Comparison of ENCODE assay signal across 14 cellular contexts in the genomic region with DNA sequence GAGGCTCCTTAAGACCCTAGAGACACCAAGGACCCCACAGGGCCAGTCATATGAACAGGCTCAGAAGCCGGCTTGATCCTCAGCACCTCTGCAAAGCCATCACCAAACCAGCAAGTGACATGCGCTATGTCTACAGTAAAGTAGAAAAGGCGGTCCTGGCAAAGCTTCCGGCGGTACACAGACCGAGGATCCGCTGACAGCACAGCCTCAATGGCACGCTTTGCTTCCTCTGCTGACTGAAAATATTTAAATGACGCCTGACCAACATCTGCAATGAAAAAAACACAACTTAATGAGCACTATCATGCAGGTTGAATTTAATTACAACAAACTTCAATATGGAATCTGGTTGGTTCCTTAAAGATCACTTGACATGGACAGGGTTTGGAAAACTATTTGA. TPM values are rescaled to one million over a fixed set of nuclear protein-coding genes. Genes with fewer than 3 reads are reported as not detected.
DNase-seq lines count a peak whose midpoint lies in the region; ATAC-seq and TF ChIP-seq lines count a peak whose summit lies in the region.
"Had no signal": no experiment of that assay in that cellular context is flagged by ENCODE, and none has a peak within 500 bp of the region (broad histone marks: within the 10 kb centered on the region; RNA-seq: fewer than 3 reads in every experiment).

No MANE protein-coding gene starts in this region.

- peaks cover 54 to 92% (median 72%) of the 10 kb centered on the region in 4 donors for H3K4me1 Mint-ChIP-seq in CD4-positive, alpha-beta memory T cell
- H3K4me1 Mint-ChIP-seq in activated naive CD4-positive, alpha-beta T cell treated with anti-CD3 and anti-CD28 coated beads for 36 hours (ENCODE audit: low read depth) = peaks cover 77% of the 10 kb centered on the region
- H3K4me1 Mint-ChIP-seq in natural killer cell treated with Interleukin-12 subunit alpha and Interleukin-12 subunit beta and Interleukin-15 and Interleukin-18, amount 100 ng/mL, for 72 hours (ENCODE audit: low read depth in 2 of 2) = peaks cover 32 to 44% of the 10 kb centered on the region in 2 donors

- H3K27me3 ChIP-seq in CD4-positive, alpha-beta memory T cell (ENCODE audit: insufficient read depth, low read length) = no peaks in the 10 kb centered on the region
- no peaks in the 10 kb centered on the region for H3K27me3 ChIP-seq in PC-3 (ENCODE audit: low read length)
- H3K27me3 ChIP-seq: stomach had no signal

- no peak for TF ChIP-seq CTCF in PC-3 (conservative IDR thresholded peaks at IDR 0.05; ENCODE audit: low read depth, low read length)

- H3F3A ChIP-seq in PC-3 (ENCODE audit: low read length, unreplicated experiment) = no peaks in the 10 kb centered on the region

- H3K36me3 ChIP-seq in CD4-positive, alpha-beta memory T cell (ENCODE audit: insufficient read depth, low read length) = peaks cover 6% of the 10 kb centered on the region
- H3K36me3 ChIP-seq in PC-3 (ENCODE audit: low read depth, low read length) = no peaks in the 10 kb centered on the region

- CTCF ChIA-PET in CD4-positive, alpha-beta memory T cell (lab: Charles Lee; ENCODE audit: partially characterized antibody) = interaction anchor here (0.9 to 11.2 kb wide), 4 partner anchors 9 to 359 kb away, joined by 3 to 312 read pairs (median 87); partner anchors contain the start of gene TRMO
- CTCF ChIA-PET in activated naive CD4-positive, alpha-beta T cell treated with anti-CD3 and anti-CD28 coated beads for 36 hours (lab: Charles Lee) = interaction anchor here (0.6 to 12.9 kb wide), 5 partner anchors 9 to 361 kb away, joined by 3 to 170 read pairs (median 6); partner anchors contain the start of gene TRMO
- CTCF ChIA-PET in PC-3 (lab: Charles Lee) = no interaction called here

- peak overlapping the region; percentile 90 to 98 (median 97) for H3K27ac Mint-ChIP-seq in CD4-positive, alpha-beta memory T cell
- H3K27ac Mint-ChIP-seq in activated naive CD4-positive, alpha-beta T cell treated with anti-CD3 and anti-CD28 coated beads for 36 hours = peak overlapping the region; percentile 83
- peak overlapping the region; percentile 85 to 86 for H3K27ac Mint-ChIP-seq in natural killer cell treated with Interleukin-12 subunit alpha and Interleukin-12 subunit beta and Interleukin-15 and Interleukin-18, amount 100 ng/mL, for 72 hours

- ATAC-seq in natural killer cell treated with Interleukin-12 subunit alpha and Interleukin-12 subunit beta and Interleukin-15 and Interleukin-18, amount 100 ng/mL, for 72 hours = no peak
- ATAC-seq in HG02840 (IDR thresholded peaks at IDR 0.05; ENCODE audit: low FRiP score, unreplicated experiment) = no peak
- no peak for ATAC-seq in PC-3

- no TSS peak for BruUV-seq in PC-3 (replicated peaks; lab: Mats Ljungman, UMichigan)

- no peaks in the 10 kb centered on the region for H3K27me3 Mint-ChIP-seq in CD4-positive, alpha-beta memory T cell
- H3K27me3 Mint-ChIP-seq in activated naive CD4-positive, alpha-beta T cell treated with anti-CD3 and anti-CD28 coated beads for 36 hours (ENCODE audit: low read depth) = no peaks in the 10 kb centered on the region
- H3K27me3 Mint-ChIP-seq in natural killer cell treated with Interleukin-12 subunit alpha and Interleukin-12 subunit beta and Interleukin-15 and Interleukin-18, amount 100 ng/mL, for 72 hours = no peaks in the 10 kb centered on the region

- no peak overlapping the region for H3K4me2 ChIP-seq in PC-3 (ENCODE audit: low read length)

- no peaks in the 10 kb centered on the region for H3K9me3 ChIP-seq in CD4-positive, alpha-beta memory T cell (ENCODE audit: control insufficient read depth in 1 of 2, low read length in 2 of 2)
- no peaks in the 10 kb centered on the region for H3K9me3 ChIP-seq in PC-3 (ENCODE audit: low read length)
- H3K9me3 ChIP-seq: stomach had no signal

- intact Hi-C loops in CD4-positive, alpha-beta memory T cell (cut with micrococcal nuclease) = loop anchor here (1.0 to 5.0 kb wide), 4 partner anchors 18 to 353 kb away; partner anchors contain the start of genes NCBP1, TBC1D2, TRMO and TSTD2
- intact Hi-C loops in activated naive CD4-positive, alpha-beta T cell treated with anti-CD3 and anti-CD28 coated beads for 36 hours (cut with micrococcal nuclease) = loop anchor here (2.0 to 5.0 kb wide), 4 partner anchors 47 to 353 kb away; partner anchors contain the start of genes NCBP1, TBC1D2 and TSTD2
- intact Hi-C loops in PC-3 (cut with micrococcal nuclease) = no loop called here

- H2AFZ ChIP-seq in PC-3 (ENCODE audit: low read length) = no peak overlapping the region

- no peak overlapping the region for H3K9ac ChIP-seq in PC-3 (ENCODE audit: low read length)

- DNase-seq in CD4-positive, alpha-beta memory T cell = peak; percentile 62 to 82 (median 70)
- peak; percentile 65 for DNase-seq in activated CD4-positive, alpha-beta T cell treated with anti-CD3 and anti-CD28 coated beads for 48 hours
- peak; percentile 80 for DNase-seq in activated naive CD4-positive, alpha-beta T cell treated with anti-CD3 and anti-CD28 coated beads for 36 hours
- no peak for DNase-seq in natural killer cell treated with Interleukin-12 subunit alpha and Interleukin-12 subunit beta and Interleukin-15 and Interleukin-18, amount 100 ng/mL, for 72 hours (ENCODE audit: low spot score)
- DNase-seq in cerebellum (ENCODE audit: low spot score) = no peak
- DNase-seq in NCI-H82 treated with DMSO at 0.1 percent for 48 hours (lab: John Stamatoyannopoulos, UW; ENCODE audit: unreplicated experiment) = no peak
- DNase-seq in PC-3 = no peak
- DNase-seq: mesenchymal stem cell, NCI-H1105 treated with DMSO at 0.1 percent for 48 hours, NCI-H526, stomach had no signal

- no peaks in the 10 kb centered on the region for H3K79me2 ChIP-seq in PC-3 (ENCODE audit: low read length)

- H4K20me1 ChIP-seq in PC-3 (ENCODE audit: low read length) = no peaks in the 10 kb centered on the region

- H3K36me3 Mint-ChIP-seq in CD4-positive, alpha-beta memory T cell = peaks cover 17 to 33% of the 10 kb centered on the region in 2 donors
- H3K36me3 Mint-ChIP-seq in activated naive CD4-positive, alpha-beta T cell treated with anti-CD3 and anti-CD28 coated beads for 36 hours (ENCODE audit: low read depth) = peaks cover 15% of the 10 kb centered on the region
- peaks cover 5% of the 10 kb centered on the region for H3K36me3 Mint-ChIP-seq in natural killer cell treated with Interleukin-12 subunit alpha and Interleukin-12 subunit beta and Interleukin-15 and Interleukin-18, amount 100 ng/mL, for 72 hours

- peak overlapping the region; percentile 32 to 42 for H3K4me3 ChIP-seq in CD4-positive, alpha-beta memory T cell (ENCODE audit: low read length in 2 of 2)
- H3K4me3 ChIP-seq in PC-3 (ENCODE audit: low read length) = no peak overlapping the region
- H3K4me3 ChIP-seq: coronary artery, stomach had no signal

- POLR2A ChIA-PET in CD4-positive, alpha-beta memory T cell (lab: Charles Lee; ENCODE audit: partially characterized antibody) = interaction anchor here (0.6 to 15.8 kb wide), 18 partner anchors 9 to 351 kb away, joined by 3 to 746 read pairs (median 5); partner anchors contain the start of genes ANP32B, NANS, NCBP1 and TBC1D2
- POLR2A ChIA-PET in PC-3 (lab: Charles Lee; ENCODE audit: unreplicated experiment) = no interaction called here

- no peaks in the 10 kb centered on the region for H3K9me2 ChIP-seq in PC-3 (replicated peaks; ENCODE audit: low read length)

- H3K4me1 ChIP-seq in CD4-positive, alpha-beta memory T cell (ENCODE audit: insufficient read depth, low read length) = peaks cover 97% of the 10 kb centered on the region
- peaks cover 7% of the 10 kb centered on the region for H3K4me1 ChIP-seq in PC-3 (ENCODE audit: insufficient read depth, low read length)

- H3K27ac ChIP-seq in CD4-positive, alpha-beta memory T cell (ENCODE audit: low read depth, low read length) = peak overlapping the region; percentile 73
- no peak overlapping the region for H3K27ac ChIP-seq in PC-3 (ENCODE audit: low read length)
- H3K27ac ChIP-seq: coronary artery had no signal

- no peaks in the 10 kb centered on the region for H3K9me3 Mint-ChIP-seq in CD4-positive, alpha-beta memory T cell
- no peaks in the 10 kb centered on the region for H3K9me3 Mint-ChIP-seq in activated naive CD4-positive, alpha-beta T cell treated with anti-CD3 and anti-CD28 coated beads for 36 hours
- H3K9me3 Mint-ChIP-seq in natural killer cell treated with Interleukin-12 subunit alpha and Interleukin-12 subunit beta and Interleukin-15 and Interleukin-18, amount 100 ng/mL, for 72 hours = no peaks in the 10 kb centered on the region

- peak overlapping the region; percentile 83 to 94 (median 85) for H3K4me3 Mint-ChIP-seq in CD4-positive, alpha-beta memory T cell
- peak overlapping the region; percentile 74 for H3K4me3 Mint-ChIP-seq in activated naive CD4-positive, alpha-beta T cell treated with anti-CD3 and anti-CD28 coated beads for 36 hours
- peak overlapping the region; percentile 84 for H3K4me3 Mint-ChIP-seq in natural killer cell treated with Interleukin-12 subunit alpha and Interleukin-12 subunit beta and Interleukin-15 and Interleukin-18, amount 100 ng/mL, for 72 hours

RNA-seq across cellular contexts. Expression of gene TRMO, which starts 17.6 kb away (rescaled TPM):
- total RNA-seq in CD4-positive, alpha-beta memory T cell = 10 to 100 TPM; 51.6 to 59.5 TPM
- 10 to 100 TPM; 21.7 to 31.2 TPM for polyA plus RNA-seq in CD4-positive, alpha-beta memory T cell
- 10 to 100 TPM; 10.7 to 10.8 TPM for total RNA-seq in activated naive CD4-positive, alpha-beta T cell treated with anti-CD3 and anti-CD28 coated beads for 36 hours
- total RNA-seq in natural killer cell treated with Interleukin-12 subunit alpha and Interleukin-12 subunit beta and Interleukin-15 and Interleukin-18, amount 100 ng/mL, for 72 hours = 10 to 100 TPM; 13.8 to 18.2 TPM
- total RNA-seq in cerebellum (17.0 TPM), PC-3 (2014; rRNA removed) (7.5 and 14.3 TPM in 2 replicates)

RNA-seq across cellular contexts. Expression of gene HEMGN, which starts 33.2 kb away (rescaled TPM):
- 1 to 10 TPM; 1.6 to 2.3 TPM for total RNA-seq in CD4-positive, alpha-beta memory T cell
- polyA plus RNA-seq in CD4-positive, alpha-beta memory T cell = 1 to 10 TPM; 3.4 to 4.0 TPM
- 1 to 10 TPM; 1.8 to 1.9 TPM for total RNA-seq in activated naive CD4-positive, alpha-beta T cell treated with anti-CD3 and anti-CD28 coated beads for 36 hours
- total RNA-seq in natural killer cell treated with Interleukin-12 subunit alpha and Interleukin-12 subunit beta and Interleukin-15 and Interleukin-18, amount 100 ng/mL, for 72 hours = not detected
- 2.7 TPM for total RNA-seq in cerebellum
- not detected in 2 replicates for total RNA-seq in PC-3 (2014; rRNA removed)
- total RNA-seq: H4 had no signal
- polyA plus RNA-seq: stomach had no signal

RNA-seq across cellular contexts. Expression of gene FOXE1, which starts 51.7 kb away (rescaled TPM):
- not detected for total RNA-seq in CD4-positive, alpha-beta memory T cell
- not detected for polyA plus RNA-seq in CD4-positive, alpha-beta memory T cell
- under 1 TPM; 0.10 TPM for total RNA-seq in activated naive CD4-positive, alpha-beta T cell treated with anti-CD3 and anti-CD28 coated beads for 36 hours
- total RNA-seq in natural killer cell treated with Interleukin-12 subunit alpha and Interleukin-12 subunit beta and Interleukin-15 and Interleukin-18, amount 100 ng/mL, for 72 hours = not detected
- total RNA-seq in cerebellum = not detected
- total RNA-seq in PC-3 (2014; rRNA removed) = not detected in 2 replicates
- total RNA-seq: H4 had no signal

Comparison
In these comparisons a context has a peak if more than half of its experiments do, and no peak if none do; other contexts are left out.
1. DNase-seq: peak in CD4-positive, alpha-beta memory T cell (5 of 5), activated CD4-positive, alpha-beta T cell treated with anti-CD3 and anti-CD28 coated beads for 48 hours (single experiment) and activated naive CD4-positive, alpha-beta T cell treated with anti-CD3 and anti-CD28 coated beads for 36 hours (single experiment); none in natural killer cell treated with Interleukin-12 subunit alpha and Interleukin-12 subunit beta and Interleukin-15 and Interleukin-18, amount 100 ng/mL, for 72 hours (single experiment), cerebellum (single experiment), NCI-H82 treated with DMSO at 0.1 percent for 48 hours (single experiment) and PC-3 (single experiment).
2. Peak in every context shown above with its lines, with median percentiles within 50 percentile points of each other: H3K27ac Mint-ChIP-seq and H3K4me3 Mint-ChIP-seq.